ENCODE assay signal across 16 cellular contexts in genomic region chr17:69763503-69763902, GRCh38.
DNase-seq lines count a peak whose midpoint lies in the region; ATAC-seq, FAIRE-seq and TF ChIP-seq lines count a peak whose summit lies in the region.
"Had no signal": no experiment of that assay in that cellular context is flagged by ENCODE, and none has a peak within 500 bp of the region (broad histone marks: within the 10 kb centered on the region; RNA-seq: fewer than 3 reads in every experiment).

No MANE protein-coding gene starts in this region.

- H3K4me3 ChIP-seq in PC-3 (ENCODE audit: low read length), result no peak overlapping the region
- H3K4me3 ChIP-seq in endothelial cell of umbilical vein (replicated peaks in 1 of 3; ENCODE audit: insufficient read depth in 1 of 3, low read depth in 1 of 3, low read length in 3 of 3), result no peak overlapping the region
- H3K4me3 ChIP-seq in stomach, result no peak overlapping the region
- H3K4me3 ChIP-seq: gastroesophageal sphincter, right lobe of liver had no signal

- DNase-seq in PC-3 (peak; percentile 61), endothelial cell of umbilical vein (ENCODE audit: low read depth, low spot score) (peak; percentile 34), myocyte (ENCODE audit: low read depth) (peak; percentile 81), stomach (no peak), H4 (ENCODE audit: low spot score) (no peak), NCI-H524 treated with DMSO at 0.1 percent for 48 hours (lab: John Stamatoyannopoulos, UW) (no peak)
- DNase-seq: activated gamma-delta T cell treated with Interleukin-2 at 50 U/mL for 16 hours, cerebellar nuclear complex, NCI-H1694, right lobe of liver, SHP77 had no signal

- peaks cover 4% of the 10 kb centered on the region for H3F3A ChIP-seq in PC-3 (ENCODE audit: low read length, unreplicated experiment)

- H3K9me3 ChIP-seq in PC-3 (ENCODE audit: low read length) (no peaks in the 10 kb centered on the region), endothelial cell of umbilical vein (replicated peaks; ENCODE audit: control insufficient read depth, insufficient read depth, low read length) (no peaks in the 10 kb centered on the region), stomach (no peaks in the 10 kb centered on the region)
- H3K9me3 ChIP-seq: gastroesophageal sphincter, right lobe of liver had no signal

- no peaks in the 10 kb centered on the region for H3K9me1 ChIP-seq in endothelial cell of umbilical vein (replicated peaks; ENCODE audit: control insufficient read depth, extremely low read depth, insufficient read depth, low read length)

- TF ChIP-seq POLR2A in endothelial cell of umbilical vein (IDR thresholded peaks at IDR 0.05; ENCODE audit: low read depth, low read length), result no peak
- no peak for TF ChIP-seq POLR2A in stomach (IDR thresholded peaks at IDR 0.05)

- H3K79me2 ChIP-seq in PC-3 (ENCODE audit: low read length) (no peaks in the 10 kb centered on the region), endothelial cell of umbilical vein (ENCODE audit: control insufficient read depth, insufficient read depth, low read length) (no peaks in the 10 kb centered on the region)

- dilution Hi-C loops in endothelial cell of umbilical vein (cut with MboI; ENCODE audit: extremely low pct_ligation_motif_present, low sequenced_read_pairs), result no loop called here

- H3K4me1 ChIP-seq in PC-3 (ENCODE audit: insufficient read depth, low read length), result peaks cover 41% of the 10 kb centered on the region
- peaks cover 21% of the 10 kb centered on the region for H3K4me1 ChIP-seq in endothelial cell of umbilical vein (ENCODE audit: control insufficient read depth, extremely low read depth, insufficient read depth, low read length)
- peaks cover 0 to 10% (median 4%) of the 10 kb centered on the region in 4 donors for H3K4me1 ChIP-seq in stomach

- H2AFZ ChIP-seq in PC-3 (ENCODE audit: low read length) (no peak overlapping the region), endothelial cell of umbilical vein (ENCODE audit: low read depth, low read length) (no peak overlapping the region)

- CTCF ChIA-PET in PC-3 (lab: Charles Lee), result no interaction called here
- CTCF ChIA-PET in endothelial cell of umbilical vein (lab: Charles Lee), result interaction anchor here (1.6 kb wide), 1 partner anchor 157 kb away, joined by 6 read pairs; no protein-coding TSS in a partner anchor

- H3K36me3 ChIP-seq in PC-3 (ENCODE audit: low read depth, low read length) (no peaks in the 10 kb centered on the region), endothelial cell of umbilical vein (ENCODE audit: control insufficient read depth in 2 of 2, extremely low read depth in 1 of 2, insufficient read depth in 2 of 2, low read length in 2 of 2) (no peaks in the 10 kb centered on the region), stomach (no peaks in the 10 kb centered on the region)
- H3K36me3 ChIP-seq: gastroesophageal sphincter, right lobe of liver had no signal

- no peak for TF ChIP-seq CTCF in PC-3 (conservative IDR thresholded peaks at IDR 0.05; ENCODE audit: low read depth, low read length)
- no peak for TF ChIP-seq CTCF in endothelial cell of umbilical vein (IDR thresholded peaks at IDR 0.05; ENCODE audit: extremely low read depth in 1 of 2, insufficient read depth in 1 of 2, low read depth in 1 of 2, low read length in 2 of 2)
- no peak for TF ChIP-seq CTCF in stomach (IDR thresholded peaks at IDR 0.05)

- H3K9ac ChIP-seq in PC-3 (ENCODE audit: low read length) (no peak overlapping the region), endothelial cell of umbilical vein (replicated peaks; ENCODE audit: extremely low read depth, insufficient read depth, low read length) (no peak overlapping the region)

- peak overlapping the region; percentile 3; the same call in 1 of the 2 replicates for H3K4me2 ChIP-seq in PC-3 (ENCODE audit: low read length)
- no peak overlapping the region for H3K4me2 ChIP-seq in endothelial cell of umbilical vein (ENCODE audit: insufficient read depth, low read length)

- TF ChIP-seq EP300 in stomach (IDR thresholded peaks at IDR 0.05), result no peak

- POLR2A ChIA-PET in PC-3 (lab: Charles Lee; ENCODE audit: unreplicated experiment) (no interaction called here), endothelial cell of umbilical vein (lab: Charles Lee) (no interaction called here)

- BruUV-seq in PC-3 (replicated peaks; lab: Mats Ljungman, UMichigan), result no TSS peak
- BruUV-seq in endothelial cell of umbilical vein (replicated peaks; lab: Mats Ljungman, UMichigan), result no TSS peak

- no peaks in the 10 kb centered on the region for H4K20me1 ChIP-seq in PC-3 (ENCODE audit: low read length)
- no peaks in the 10 kb centered on the region for H4K20me1 ChIP-seq in endothelial cell of umbilical vein (replicated peaks; ENCODE audit: control insufficient read depth, extremely low read depth, insufficient read depth, low read length)

- H3K27ac ChIP-seq in PC-3 (ENCODE audit: low read length) (no peak overlapping the region), endothelial cell of umbilical vein (ENCODE audit: insufficient read depth, low read depth, low read length) (no peak overlapping the region), stomach (no peak overlapping the region)
- H3K27ac ChIP-seq: C4-2B, right lobe of liver had no signal

- ATAC-seq in PC-3 (no peak; the same call in 1 of the 2 replicates), HG03565 (IDR thresholded peaks at IDR 0.05; ENCODE audit: unreplicated experiment) (no peak)
- ATAC-seq: gastroesophageal sphincter; natural killer cell treated with Interleukin-12 subunit alpha and Interleukin-12 subunit beta and Interleukin-15 and Interleukin-18, amount 100 ng/mL, for 72 hours had no signal

- no peaks in the 10 kb centered on the region for H3K9me2 ChIP-seq in PC-3 (replicated peaks; ENCODE audit: low read length)

- 78 to 88% (median 84%) methylated on average over 3 of the region's 3 CpGs for WGBS in stomach, 5 donors

- H3K27me3 ChIP-seq in PC-3 (ENCODE audit: low read length), result no peaks in the 10 kb centered on the region
- no peaks in the 10 kb centered on the region for H3K27me3 ChIP-seq in endothelial cell of umbilical vein (ENCODE audit: control insufficient read depth in 2 of 2, insufficient read depth in 2 of 2, low read length in 2 of 2)
- no peaks in the 10 kb centered on the region for H3K27me3 ChIP-seq in stomach
- H3K27me3 ChIP-seq: gastroesophageal sphincter, right lobe of liver had no signal

- FAIRE-seq in G401.6 (lab: Jason Lieb, UNC) (peak; percentile 15), endothelial cell of umbilical vein (lab: Jason Lieb, UNC) (no peak)

- intact Hi-C loops in PC-3 (cut with micrococcal nuclease), result loop anchor here (2.0 to 5.0 kb wide), 5 partner anchors 106 to 644 kb away; partner anchors contain the start of gene KCNJ2
- intact Hi-C loops in endothelial cell of umbilical vein (cut with micrococcal nuclease), result loop anchor here (2.0 to 5.0 kb wide), 5 partner anchors 31 to 405 kb away; partner anchors contain the start of gene KCNJ2
- intact Hi-C loops in stomach (cut with DNase I; ENCODE audit: low total_unique reads), result no loop called here

TF ChIP-seq in endothelial cell of umbilical vein, 7 proteins besides CTCF, POLR2A, EP300 and RAD21:
- TF ChIP-seq FOS (IDR thresholded peaks at IDR 0.05; ENCODE audit: borderline replicate concordance, insufficient read depth, low read length) (peak; percentile 6), GATA2 (IDR thresholded peaks at IDR 0.05; ENCODE audit: insufficient read depth, insufficient read length, low read depth, low read length) (no peak)

Comparison
In these comparisons a context has a peak if more than half of its experiments do, and no peak if none do; other contexts are left out.
1. DNase-seq: peak in PC-3 (single experiment), endothelial cell of umbilical vein (single experiment) and myocyte (single experiment); none in stomach (single experiment), H4 (single experiment) and NCI-H524 treated with DMSO at 0.1 percent for 48 hours (single experiment).